9 cellular contexts compared by ENCODE assay signal in genomic region chr20:37071481-37071911, GRCh38. TPM values are rescaled to one million over a fixed set of nuclear protein-coding genes. Genes with fewer than 3 reads are reported as not detected.
DNase-seq lines count a peak whose midpoint lies in the region; ATAC-seq and TF ChIP-seq lines count a peak whose summit lies in the region.
"Had no signal": no experiment of that assay in that cellular context is flagged by ENCODE, and none has a peak within 500 bp of the region (broad histone marks: within the 10 kb centered on the region; RNA-seq: fewer than 3 reads in every experiment).

No MANE protein-coding gene starts in this region.

- H3F3A ChIP-seq in DOHH2 (ENCODE audit: control insufficient read depth, insufficient read depth) = peaks cover 34% of the 10 kb centered on the region

- H3K4me3 Mint-ChIP-seq in activated naive CD8-positive, alpha-beta T cell treated with anti-CD3 and anti-CD28 coated beads, Interleukin-2, amount 10 ng/mL, durations not matched to agents 7 days and 5 days = peak overlapping the region; percentile 50

- no peaks in the 10 kb centered on the region for H3K9me3 ChIP-seq in DOHH2 (ENCODE audit: control insufficient read depth, insufficient read depth, low read length)
- H3K9me3 ChIP-seq in SJSA1 (replicated peaks) = 0 out of 2 replicates have a peak, but pooled peaks cover 2% of the 10 kb centered on the region
- H3K9me3 ChIP-seq in mucosa of descending colon = no peaks in the 10 kb centered on the region

- peak overlapping the region; percentile 81 for H3K27ac Mint-ChIP-seq in activated naive CD8-positive, alpha-beta T cell treated with anti-CD3 and anti-CD28 coated beads, Interleukin-2, amount 10 ng/mL, durations not matched to agents 7 days and 5 days

- H3K4me1 Mint-ChIP-seq in activated naive CD8-positive, alpha-beta T cell treated with anti-CD3 and anti-CD28 coated beads, Interleukin-2, amount 10 ng/mL, durations not matched to agents 7 days and 5 days = peaks cover 23% of the 10 kb centered on the region

- H3K4me1 ChIP-seq in DOHH2 (ENCODE audit: control insufficient read depth, low read length) = peaks cover 58% of the 10 kb centered on the region
- H3K4me1 ChIP-seq in SJSA1 (replicated peaks) = peaks cover 18% of the 10 kb centered on the region
- H3K4me1 ChIP-seq in mucosa of descending colon (ENCODE audit: low read depth) = no peaks in the 10 kb centered on the region

- peaks cover 34% of the 10 kb centered on the region for H3K36me3 Mint-ChIP-seq in activated naive CD8-positive, alpha-beta T cell treated with anti-CD3 and anti-CD28 coated beads, Interleukin-2, amount 10 ng/mL, durations not matched to agents 7 days and 5 days

- H3K27me3 Mint-ChIP-seq in activated naive CD8-positive, alpha-beta T cell treated with anti-CD3 and anti-CD28 coated beads, Interleukin-2, amount 10 ng/mL, durations not matched to agents 7 days and 5 days = no peaks in the 10 kb centered on the region

- H3K36me3 ChIP-seq in DOHH2 (ENCODE audit: control insufficient read depth, low read length) = peaks cover 60% of the 10 kb centered on the region
- H3K36me3 ChIP-seq in SJSA1 = peaks cover 33% of the 10 kb centered on the region
- no peaks in the 10 kb centered on the region for H3K36me3 ChIP-seq in mucosa of descending colon (ENCODE audit: low read depth)

- intact Hi-C loops in mucosa of descending colon (cut with DNase I, micrococcal nuclease) = no loop called here

- peaks cover 75% of the 10 kb centered on the region for H3K79me2 ChIP-seq in DOHH2 (ENCODE audit: control insufficient read depth, low read length)

- POLR2A ChIA-PET in activated naive CD8-positive, alpha-beta T cell treated with anti-CD3 and anti-CD28 coated beads, Interleukin-2, amount 10 ng/mL, durations not matched to agents 7 days and 5 days (lab: Charles Lee) = interaction anchor here (0.6 to 1.1 kb wide), 2 partner anchors 24 to 27 kb away, joined by 6 to 7 read pairs; partner anchors contain the start of gene RBL1

- H3K27ac ChIP-seq in DOHH2 (ENCODE audit: low read depth, low read length) (peak overlapping the region; percentile 84), SJSA1 (0 out of 2 replicates have a peak overlapping the region, but pooled peaks have one; percentile 21)

- H3K9me2 ChIP-seq in DOHH2 (replicated peaks; ENCODE audit: control insufficient read depth, low read length) = no peaks in the 10 kb centered on the region

- H3K9me3 Mint-ChIP-seq in activated naive CD8-positive, alpha-beta T cell treated with anti-CD3 and anti-CD28 coated beads, Interleukin-2, amount 10 ng/mL, durations not matched to agents 7 days and 5 days = no peaks in the 10 kb centered on the region

- DNase-seq in SJSA1 (ENCODE audit: low read depth in 1 of 2, low spot score in 2 of 2) = peak in 1 of 2 experiments; percentile 26
- DNase-seq in activated naive CD8-positive, alpha-beta T cell treated with anti-CD3 and anti-CD28 coated beads, Interleukin-2, amount 10 ng/mL, durations not matched to agents 7 days and 5 days = no peak
- no peak for DNase-seq in mucosa of descending colon
- DNase-seq in Ammon's horn (ENCODE audit: low spot score) = no peak
- DNase-seq in NCI-H526 (lab: John Stamatoyannopoulos, UW) = no peak
- no peak for DNase-seq in NCI-H2029 treated with DMSO at 0.1 percent for 48 hours (lab: John Stamatoyannopoulos, UW)
- DNase-seq: NCI-H69 had no signal

- 0 out of 2 replicates have a peak overlapping the region, but pooled peaks have one; percentile 17 for H3K4me3 ChIP-seq in DOHH2 (ENCODE audit: low read length)
- H3K4me3 ChIP-seq in SJSA1 = no peak overlapping the region
- H3K4me3 ChIP-seq in mucosa of descending colon = no peak overlapping the region

- H3K4me2 ChIP-seq in DOHH2 (ENCODE audit: low read length) = peak overlapping the region; percentile 80

- H3K27me3 ChIP-seq in DOHH2 (ENCODE audit: control insufficient read depth, low read length) = no peaks in the 10 kb centered on the region
- H3K27me3 ChIP-seq in SJSA1 (replicated peaks) = no peaks in the 10 kb centered on the region

- TF ChIP-seq CTCF in DOHH2 (IDR thresholded peaks at IDR 0.05; ENCODE audit: low read depth, low read length, poor library complexity, severe bottlenecking) = no peak
- TF ChIP-seq CTCF in mucosa of descending colon (IDR thresholded peaks at IDR 0.05) = no peak

- ATAC-seq in activated naive CD8-positive, alpha-beta T cell treated with anti-CD3 and anti-CD28 coated beads, Interleukin-2, amount 10 ng/mL, durations not matched to agents 7 days and 5 days (ENCODE audit: low read depth) = peak; percentile 93
- ATAC-seq in mucosa of descending colon (peak; percentile 32), HG03175 (IDR thresholded peaks at IDR 0.05; ENCODE audit: unreplicated experiment) (no peak)

- H4K20me1 ChIP-seq in DOHH2 (ENCODE audit: control insufficient read depth, insufficient read depth, low read depth, low read length) = no peaks in the 10 kb centered on the region

RNA-seq across cellular contexts. Expression of gene RBL1, which starts 24.3 kb away (rescaled TPM):
- 28.5 and 37.7 TPM in 2 replicates for total RNA-seq in SJSA1 (2014; rRNA removed; shearing (Covaris generic))
- total RNA-seq in activated naive CD8-positive, alpha-beta T cell treated with anti-CD3 and anti-CD28 coated beads, Interleukin-2, amount 10 ng/mL, durations not matched to agents 7 days and 5 days = 10 to 100 TPM; 46.8 to 49.4 TPM
- 1 to 10 TPM; 5.8 to 7.6 (median 6.6) TPM for total RNA-seq in mucosa of descending colon
